Comparison of ENCODE assay signal across 8 cellular contexts in the genomic region with DNA sequence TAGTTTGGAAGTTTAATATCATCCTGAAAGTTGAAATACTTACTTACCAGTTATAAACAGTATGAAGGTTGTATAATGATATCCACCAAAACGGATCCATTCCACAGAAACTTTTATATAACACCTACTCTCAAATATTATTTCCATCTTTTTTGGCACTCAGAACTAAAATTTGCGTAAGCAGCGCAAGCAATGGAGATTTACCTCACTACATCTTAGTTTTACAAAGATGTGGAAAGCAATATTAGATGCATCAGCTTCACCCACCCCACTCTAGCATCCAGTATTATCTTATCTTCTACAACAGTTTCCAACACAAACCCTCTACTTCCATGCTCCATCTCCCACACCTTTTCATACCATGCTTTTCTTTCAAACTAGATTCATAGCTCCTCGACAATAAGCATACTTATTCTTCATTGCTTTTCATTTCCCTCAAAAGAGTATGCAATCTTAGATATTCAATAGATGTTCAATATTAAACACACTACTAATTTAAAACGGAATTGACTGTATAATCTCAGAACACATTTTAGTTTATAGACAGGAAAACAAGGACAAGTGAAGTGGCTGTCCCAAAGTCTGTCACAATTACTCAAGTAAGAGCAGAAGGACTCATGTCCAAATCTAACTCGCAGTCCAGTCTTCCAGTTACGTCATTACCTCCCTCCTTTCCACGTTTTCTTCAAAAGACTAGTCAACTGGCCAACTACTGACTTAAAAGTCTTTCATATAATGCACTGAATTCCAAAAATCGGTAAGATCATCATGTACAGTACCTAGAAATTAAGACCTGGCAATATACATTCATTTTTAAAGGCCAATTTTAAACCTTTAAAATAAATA. TPM values are rescaled to one million over a fixed set of nuclear protein-coding genes. Genes with fewer than 3 reads are reported as not detected.
A peak's percentile ranks its signal among the peaks of the same experiment; 100 is the strongest.
DNase-seq lines count a peak whose midpoint lies in the region; ATAC-seq, FAIRE-seq and TF ChIP-seq lines count a peak whose summit lies in the region.

No MANE protein-coding gene starts in this region.

- peaks cover 76% of the 10 kb centered on the region for H3K36me3 Mint-ChIP-seq in activated T-cell treated with anti-CD3 and anti-CD28 coated beads, Interleukin-2, amount 50 U/mL, for 24 hours (ENCODE audit: low read depth)
- peaks cover 76% of the 10 kb centered on the region for H3K36me3 Mint-ChIP-seq in activated T-helper 17 cell treated with anti-CD3 and anti-CD28 coated beads, Interleukin-2, amount 50 U/mL, for 72 hours (ENCODE audit: low read depth)

- no peak for ATAC-seq in activated T-helper 17 cell treated with anti-CD3 and anti-CD28 coated beads, Interleukin-2, amount 50 U/mL, for 72 hours (replicated peaks)

- H3K9me3 Mint-ChIP-seq in activated T-cell treated with anti-CD3 and anti-CD28 coated beads, Interleukin-2, amount 50 U/mL, for 24 hours, result no peaks in the 10 kb centered on the region
- no peaks in the 10 kb centered on the region for H3K9me3 Mint-ChIP-seq in activated T-helper 17 cell treated with anti-CD3 and anti-CD28 coated beads, Interleukin-2, amount 50 U/mL, for 72 hours

- peak overlapping the region; percentile 98 for H3K4me3 Mint-ChIP-seq in activated T-cell treated with anti-CD3 and anti-CD28 coated beads, Interleukin-2, amount 50 U/mL, for 24 hours
- H3K4me3 Mint-ChIP-seq in activated T-helper 17 cell treated with anti-CD3 and anti-CD28 coated beads, Interleukin-2, amount 50 U/mL, for 72 hours, result peak overlapping the region; percentile 87

- peak overlapping the region; percentile 97 for H3K4me2 ChIP-seq in keratinocyte (ENCODE audit: control insufficient read depth, extremely low read depth, insufficient read depth, low read depth, low read length)

- no peaks in the 10 kb centered on the region for H3K27me3 Mint-ChIP-seq in activated T-cell treated with anti-CD3 and anti-CD28 coated beads, Interleukin-2, amount 50 U/mL, for 24 hours
- H3K27me3 Mint-ChIP-seq in activated T-helper 17 cell treated with anti-CD3 and anti-CD28 coated beads, Interleukin-2, amount 50 U/mL, for 72 hours, result no peaks in the 10 kb centered on the region

- FAIRE-seq in keratinocyte (lab: Jason Lieb, UNC), result peak; percentile 9

- no peak for TF ChIP-seq CTCF in keratinocyte (optimal IDR thresholded peaks at IDR 0.05 in 1 of 3, IDR thresholded peaks at IDR 0.05 in 1 of 3, conservative IDR thresholded peaks at IDR 0.05 in 1 of 3; ENCODE audit: extremely low read depth in 1 of 3, insufficient read depth in 2 of 3, low read length in 3 of 3)

- H3K27me3 ChIP-seq in keratinocyte (ENCODE audit: control insufficient read depth, extremely low read depth, insufficient read depth, low read length) (no peaks in the 10 kb centered on the region), thymus (ENCODE audit: control insufficient read depth, insufficient read depth) (no peaks in the 10 kb centered on the region)

- H3K27ac ChIP-seq in keratinocyte (ENCODE audit: control insufficient read depth, insufficient read depth, low read length) (peak overlapping the region; percentile 94), thymus (ENCODE audit: low read depth) (no peak overlapping the region)

- peak overlapping the region; percentile 99 for H3K9ac ChIP-seq in keratinocyte (ENCODE audit: control insufficient read depth, extremely low read depth, insufficient read depth, low read length)

- peaks cover 74% of the 10 kb centered on the region for H3K4me1 Mint-ChIP-seq in activated T-cell treated with anti-CD3 and anti-CD28 coated beads, Interleukin-2, amount 50 U/mL, for 24 hours (ENCODE audit: low read depth)
- peaks cover 41% of the 10 kb centered on the region for H3K4me1 Mint-ChIP-seq in activated T-helper 17 cell treated with anti-CD3 and anti-CD28 coated beads, Interleukin-2, amount 50 U/mL, for 72 hours

- H3K4me3 ChIP-seq in keratinocyte (ENCODE audit: control insufficient read depth in 2 of 3, extremely low read depth in 1 of 3, insufficient read depth in 2 of 3, low read depth in 1 of 3, low read length in 3 of 3) (peak overlapping the region; percentile 64 to 100 (median 74)), thymus (ENCODE audit: low read length) (peak overlapping the region; percentile 90)

- peaks cover 3% of the 10 kb centered on the region for H3K9me1 ChIP-seq in keratinocyte (ENCODE audit: control insufficient read depth, extremely low read depth, insufficient read depth, low read length)

- peaks cover 72% of the 10 kb centered on the region for H3K79me2 ChIP-seq in keratinocyte (ENCODE audit: control insufficient read depth, insufficient read depth, low read length)

- no peaks in the 10 kb centered on the region for H3K9me3 ChIP-seq in keratinocyte (ENCODE audit: control insufficient read depth, low read depth, low read length)
- no peaks in the 10 kb centered on the region for H3K9me3 ChIP-seq in thymus (ENCODE audit: control insufficient read depth)

- no peak overlapping the region for H2AFZ ChIP-seq in keratinocyte (ENCODE audit: control insufficient read depth, low read length)

- dilution Hi-C loops in keratinocyte (cut with MboI; ENCODE audit: extremely low pct_ligation_motif_present, low sequenced_read_pairs), result no loop called here

- peaks cover 43% of the 10 kb centered on the region for H4K20me1 ChIP-seq in keratinocyte (ENCODE audit: control insufficient read depth, extremely low read depth, insufficient read depth, low read length)

- DNase-seq in activated T-cell treated with anti-CD3 and anti-CD28 coated beads, Interleukin-2, amount 50 U/mL, for 24 hours, result no peak
- no peak for DNase-seq in activated T-cell treated with anti-CD3 and anti-CD28 coated beads, Interleukin-2, amount 50 U/mL, for 1 hour
- DNase-seq in keratinocyte (ENCODE audit: low read depth, low spot score), result no peak
- DNase-seq in SKM-1 treated with dmso at 0.1 percent for 144 hours (lab: John Stamatoyannopoulos, UW; ENCODE audit: unreplicated experiment), result no peak
- no peak for DNase-seq in HUDEP-2 (lab: John Stamatoyannopoulos, UW; ENCODE audit: unreplicated experiment in 76 of 76)
- no peak for DNase-seq in activated CD4-positive, alpha-beta T cell treated with anti-CD3 and anti-CD28 coated beads for 1 hour

- WGBS in thymus, result 64% methylated on average over 9 of the region's 9 CpGs

- peak overlapping the region; percentile 99 for H3K27ac Mint-ChIP-seq in activated T-cell treated with anti-CD3 and anti-CD28 coated beads, Interleukin-2, amount 50 U/mL, for 24 hours
- peak overlapping the region; percentile 98 for H3K27ac Mint-ChIP-seq in activated T-helper 17 cell treated with anti-CD3 and anti-CD28 coated beads, Interleukin-2, amount 50 U/mL, for 72 hours

- H3K36me3 ChIP-seq in keratinocyte (ENCODE audit: control insufficient read depth in 2 of 2, extremely low read depth in 1 of 2, insufficient read depth in 2 of 2, low read length in 2 of 2) (peaks cover 6 to 13% of the 10 kb centered on the region in 2 experiments), thymus (ENCODE audit: control insufficient read depth, insufficient read depth) (peaks cover 5% of the 10 kb centered on the region)

- H3K4me1 ChIP-seq in keratinocyte (ENCODE audit: control insufficient read depth, extremely low read depth, insufficient read depth, low read length) (peaks cover 34% of the 10 kb centered on the region), thymus (ENCODE audit: control insufficient read depth, insufficient read depth, low read length) (peaks cover 12% of the 10 kb centered on the region)

RNA-seq across cellular contexts. Expression of gene PPP2CA, which starts 2.2 kb away (rescaled TPM):
- total RNA-seq in activated T-helper 17 cell treated with anti-CD3 and anti-CD28 coated beads, Interleukin-2, amount 50 U/mL, for 72 hours, result 100 to 1,000 TPM; 101 to 164 TPM
- 126 to 255 TPM (median 161 TPM) in 3 replicates for polyA plus RNA-seq in keratinocyte
- 178 TPM for polyA plus RNA-seq in keratinocyte (2011; ENCODE audit: low read depth)
- 102 and 190 TPM in 2 replicates for polyA plus RNA-seq in keratinocyte (2011; cell fraction: cytosol; rRNA removed)
- polyA plus RNA-seq in keratinocyte (2011; cell fraction: nucleus; rRNA removed), result 74.4 and 111 TPM in 2 replicates
- 183 and 243 TPM in 2 replicates for polyA plus RNA-seq in keratinocyte (2012; ENCODE audit: low replicate concordance)
- polyA minus RNA-seq in keratinocyte, result 27.8 to 235 TPM (median 78.0 TPM) in 3 replicates
- 126 TPM for polyA minus RNA-seq in keratinocyte (2011; cell fraction: cytosol; rRNA and poly(A)+ RNA removed)
- 21.2 and 49.3 TPM in 2 replicates for polyA minus RNA-seq in keratinocyte (2011; cell fraction: nucleus; rRNA and poly(A)+ RNA removed)
- 62.9 TPM for polyA plus RNA-seq in thymus

RNA-seq across cellular contexts. Expression of gene SKP1, which starts 46.9 kb away (rescaled TPM):
- total RNA-seq in activated T-helper 17 cell treated with anti-CD3 and anti-CD28 coated beads, Interleukin-2, amount 50 U/mL, for 72 hours, result 100 to 1,000 TPM; 152 to 209 TPM
- polyA plus RNA-seq in keratinocyte (318 to 558 TPM (median 444 TPM) in 3 replicates), thymus (387 TPM)
- polyA plus RNA-seq in keratinocyte (2011; ENCODE audit: low read depth), result 474 TPM
- polyA plus RNA-seq in keratinocyte (2011; cell fraction: cytosol; rRNA removed), result 607 and 948 TPM in 2 replicates
- polyA plus RNA-seq in keratinocyte (2011; cell fraction: nucleus; rRNA removed), result 321 and 395 TPM in 2 replicates
- polyA plus RNA-seq in keratinocyte (2012; ENCODE audit: low replicate concordance), result 515 and 664 TPM in 2 replicates
- polyA minus RNA-seq in keratinocyte, result 32.2 to 365 TPM (median 192 TPM) in 3 replicates
- 186 TPM for polyA minus RNA-seq in keratinocyte (2011; cell fraction: cytosol; rRNA and poly(A)+ RNA removed)
- 56.2 and 131 TPM in 2 replicates for polyA minus RNA-seq in keratinocyte (2011; cell fraction: nucleus; rRNA and poly(A)+ RNA removed)
